Comparison of ENCODE assay signal across 8 cellular contexts in the genomic region with DNA sequence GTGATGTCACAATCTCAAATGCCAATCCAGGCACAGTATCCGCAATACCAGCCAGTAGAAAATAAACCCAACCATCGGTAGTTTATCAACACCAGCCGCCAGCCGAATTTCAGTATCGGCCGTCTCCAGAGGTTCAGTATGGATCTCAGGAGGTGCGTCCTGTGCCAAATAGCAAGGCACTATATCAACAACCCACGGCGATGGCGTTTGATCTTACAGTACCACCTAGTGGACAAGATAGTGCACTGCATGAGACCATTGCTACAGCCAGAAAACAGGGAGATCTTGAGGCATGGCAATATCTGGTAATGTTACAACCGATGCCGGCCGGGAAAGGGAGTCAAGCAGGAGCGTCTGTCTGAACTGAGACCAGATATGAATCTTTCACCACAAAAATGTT.
DNase-seq lines count a peak whose midpoint lies in the region; ATAC-seq and TF ChIP-seq lines count a peak whose summit lies in the region.
"Not testable (repeated sequence)": the region's sequence is repeated elsewhere in the genome, so short reads cannot be mapped to it uniquely, and the experiment has no call there.

No MANE protein-coding gene starts in this region.

- H3K27me3 Mint-ChIP-seq in activated T-cell treated with anti-CD3 and anti-CD28 coated beads, Interleukin-2, amount 50 U/mL, for 24 hours; nephron progenitor cell (ENCODE audit: low read depth, poor library complexity): not testable (repeated sequence)

- not testable (repeated sequence) for H3K27ac ChIP-seq in PC-3 (ENCODE audit: low read length); hepatocyte; stomach

- not testable (repeated sequence) for H3K9me3 ChIP-seq in PC-3 (ENCODE audit: low read length); hepatocyte (ENCODE audit: low read depth); stomach

- not testable (repeated sequence) for H3K4me2 ChIP-seq in PC-3 (ENCODE audit: low read length); hepatocyte

- POLR2A ChIA-PET in PC-3 (lab: Charles Lee; ENCODE audit: unreplicated experiment) = not testable (repeated sequence)

- intact Hi-C loops in PC-3 (cut with micrococcal nuclease) = not testable (repeated sequence)
- intact Hi-C loops in stomach (cut with DNase I; ENCODE audit: low total_unique reads) = loop anchor here (10.0 kb wide), 1 partner anchor 115 kb away; no protein-coding TSS in a partner anchor

- H3K27ac Mint-ChIP-seq in activated T-cell treated with anti-CD3 and anti-CD28 coated beads, Interleukin-2, amount 50 U/mL, for 24 hours; nephron progenitor cell: not testable (repeated sequence)

- DNase-seq in Ammon's horn (ENCODE audit: low spot score) = peak; percentile 3
- not testable (repeated sequence) for DNase-seq in GM20000 (ENCODE audit: low spot score); PC-3; hepatocyte (ENCODE audit: low spot score)
- peak; percentile 54 for DNase-seq in activated T-cell treated with anti-CD3 and anti-CD28 coated beads, Interleukin-2, amount 50 U/mL, for 24 hours
- peak; percentile 5 for DNase-seq in dermis blood vessel endothelial cell
- peak; percentile 17 for DNase-seq in nephron progenitor cell
- peak; percentile 35 for DNase-seq in stomach

- not testable (repeated sequence) for H3K27me3 ChIP-seq in PC-3 (ENCODE audit: low read length); hepatocyte; stomach

- not testable (repeated sequence) for H2AFZ ChIP-seq in PC-3 (ENCODE audit: low read length); hepatocyte

- not testable (repeated sequence) for H3K4me1 ChIP-seq in PC-3 (ENCODE audit: insufficient read depth, low read length); hepatocyte (ENCODE audit: insufficient read depth); stomach

- H3K4me3 ChIP-seq in PC-3 (ENCODE audit: low read length); hepatocyte; stomach: not testable (repeated sequence)

- WGBS in hepatocyte (ENCODE audit: low lambda C conversion rate, missing lambda C conversion rate) = 17% methylated on average over 14 of the region's 14 CpGs
- 9 to 12% (median 11%) methylated on average over 13 to 14 of the region's 14 CpGs for WGBS in stomach, 5 donors

- TF ChIP-seq CTCF in GM20000 (IDR thresholded peaks at IDR 0.05; ENCODE audit: extremely low read depth, missing control alignments) (peak; percentile 36), PC-3 (conservative IDR thresholded peaks at IDR 0.05; ENCODE audit: low read depth, low read length) (peak; percentile 25; the same call in 1 of the 2 replicates), hepatocyte (IDR thresholded peaks at IDR 0.05; ENCODE audit: poor library complexity) (peak; percentile 52), nephron progenitor cell (IDR thresholded peaks at IDR 0.05) (peak; percentile 55), stomach (IDR thresholded peaks at IDR 0.05) (peak in 5 of 7 experiments; percentile 46 to 76 (median 52))

- H4K20me1 ChIP-seq in PC-3 (ENCODE audit: low read length); hepatocyte (ENCODE audit: insufficient read depth, poor library complexity, severe bottlenecking): not testable (repeated sequence)

- H3K36me3 ChIP-seq in PC-3 (ENCODE audit: low read depth, low read length); hepatocyte (replicated peaks; ENCODE audit: insufficient read depth, low read depth); stomach: not testable (repeated sequence)

- not testable (repeated sequence) for TF ChIP-seq POLR2A in stomach (IDR thresholded peaks at IDR 0.05)

- H3K9me3 Mint-ChIP-seq in activated T-cell treated with anti-CD3 and anti-CD28 coated beads, Interleukin-2, amount 50 U/mL, for 24 hours; nephron progenitor cell: not testable (repeated sequence)

- H3K9ac ChIP-seq in PC-3 (ENCODE audit: low read length) = not testable (repeated sequence)

- H3K4me1 Mint-ChIP-seq in activated T-cell treated with anti-CD3 and anti-CD28 coated beads, Interleukin-2, amount 50 U/mL, for 24 hours (ENCODE audit: low read depth) = not testable (repeated sequence)
- peaks cover 15% of the 10 kb centered on the region for H3K4me1 Mint-ChIP-seq in nephron progenitor cell

- not testable (repeated sequence) for BruUV-seq in PC-3 (replicated peaks; lab: Mats Ljungman, UMichigan)

- ATAC-seq in PC-3 = not testable (repeated sequence)

- H3F3A ChIP-seq in PC-3 (ENCODE audit: low read length, unreplicated experiment) = not testable (repeated sequence)

- not testable (repeated sequence) for H3K9me2 ChIP-seq in PC-3 (replicated peaks; ENCODE audit: low read length); hepatocyte (replicated peaks; ENCODE audit: insufficient read depth)

- CTCF ChIA-PET in PC-3 (lab: Charles Lee) = not testable (repeated sequence)

- not testable (repeated sequence) for H3K4me3 Mint-ChIP-seq in activated T-cell treated with anti-CD3 and anti-CD28 coated beads, Interleukin-2, amount 50 U/mL, for 24 hours; nephron progenitor cell

- not testable (repeated sequence) for TF ChIP-seq EP300 in stomach (IDR thresholded peaks at IDR 0.05)

- not testable (repeated sequence) for H3K79me2 ChIP-seq in PC-3 (ENCODE audit: low read length); hepatocyte

- H3K36me3 Mint-ChIP-seq in activated T-cell treated with anti-CD3 and anti-CD28 coated beads, Interleukin-2, amount 50 U/mL, for 24 hours (ENCODE audit: low read depth); nephron progenitor cell (ENCODE audit: low read depth): not testable (repeated sequence)
